ENCODE assay signal across 8 cellular contexts in the genomic region with DNA sequence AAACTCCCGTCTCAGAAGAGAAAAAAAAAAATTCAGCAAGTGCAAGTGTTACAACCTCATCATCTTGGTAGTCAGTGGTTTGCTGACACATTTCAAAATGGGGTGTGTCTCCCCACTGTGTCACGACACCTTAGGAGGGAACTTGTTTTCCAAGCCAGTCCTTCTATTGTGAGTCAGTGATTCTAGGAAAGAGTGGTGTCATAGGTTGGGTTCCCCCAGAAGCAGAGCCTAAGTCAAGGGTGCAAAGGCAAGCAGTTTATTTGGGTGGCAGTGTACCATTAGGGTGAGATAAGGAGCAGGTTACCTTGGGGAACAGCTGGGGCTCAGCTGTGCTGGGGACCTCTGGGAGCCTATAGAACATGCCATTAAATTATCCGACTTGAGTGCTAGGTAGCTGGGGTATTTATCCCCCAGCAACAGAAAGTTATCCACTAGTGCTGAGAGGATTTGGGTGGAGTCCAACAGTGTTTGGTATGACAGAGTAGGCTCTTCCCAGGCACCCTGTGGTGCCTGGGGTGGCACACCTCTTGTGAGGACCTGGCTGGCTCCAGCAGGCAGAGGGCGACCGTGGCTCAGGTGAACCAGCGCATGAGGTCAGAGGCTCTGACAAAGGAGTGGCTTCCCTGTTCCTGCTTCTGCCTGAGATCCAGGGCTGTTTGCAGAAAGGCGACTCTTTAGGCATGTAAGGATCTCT. TPM values are rescaled to one million over a fixed set of nuclear protein-coding genes. Genes with fewer than 3 reads are reported as not detected.
DNase-seq lines count a peak whose midpoint lies in the region; ATAC-seq, FAIRE-seq and TF ChIP-seq lines count a peak whose summit lies in the region.

No MANE protein-coding gene starts in this region.

- TF ChIP-seq CTCF in cardiac muscle cell (IDR thresholded peaks at IDR 0.05; ENCODE audit: low read depth, low read length), result no peak
- peak in 1 of 9 donors; percentile 8 for TF ChIP-seq CTCF in heart right ventricle (IDR thresholded peaks at IDR 0.05)

- DNase-seq in cardiac muscle cell (ENCODE audit: low read depth in 1 of 2, low spot score in 1 of 2) (peak in 1 of 2 donors; percentile 41), heart right ventricle (no peak), SW 1271 (lab: John Stamatoyannopoulos, UW) (peak; percentile 29 to 64), iPS-NIHi11 (ENCODE audit: low spot score) (peak; percentile 74), urothelium cell line (ENCODE audit: low spot score) (peak; percentile 73)
- DNase-seq in activated effector memory CD4-positive, alpha-beta T cell treated with anti-CD3 and anti-CD28 coated beads, Interleukin-2, amount 50 U/mL, for 16 hours, result no peak

- ATAC-seq in heart right ventricle, result no peak
- no peak for ATAC-seq in GM21528 (IDR thresholded peaks at IDR 0.05; ENCODE audit: low FRiP score, unreplicated experiment)
- no peak for ATAC-seq in HG03469 (IDR thresholded peaks at IDR 0.05; ENCODE audit: unreplicated experiment)

- no peak overlapping the region for H3K4me3 ChIP-seq in cardiac muscle cell
- no peak overlapping the region for H3K4me3 ChIP-seq in heart right ventricle

- no peaks in the 10 kb centered on the region for H3K27me3 ChIP-seq in cardiac muscle cell
- H3K27me3 ChIP-seq in heart right ventricle, result no peaks in the 10 kb centered on the region

- intact Hi-C loops in heart right ventricle (cut with DNase I), result loop anchor here in 3 of 10 donors (5.0 kb wide), 1 partner anchor 33 kb away; no protein-coding TSS in a partner anchor

- WGBS in heart right ventricle, 2 donors, result 79 to 82% methylated on average over 7 of the region's 7 CpGs

- H3K9me3 ChIP-seq in cardiac muscle cell (ENCODE audit: low read depth) (no peaks in the 10 kb centered on the region), heart right ventricle (no peaks in the 10 kb centered on the region)

- H3K4me1 ChIP-seq in cardiac muscle cell (ENCODE audit: low read depth) (peaks cover 27% of the 10 kb centered on the region), heart right ventricle (peaks cover 4 to 74% (median 47%) of the 10 kb centered on the region in 9 donors)

- FAIRE-seq in urothelium cell line (lab: Jason Lieb, UNC), result peak; percentile 95

- H3K27ac ChIP-seq in cardiac muscle cell (peak overlapping the region; percentile 42), heart right ventricle (peak overlapping the region in 1 of 10 donors; percentile 36)

- no peaks in the 10 kb centered on the region for H3K36me3 ChIP-seq in cardiac muscle cell
- H3K36me3 ChIP-seq in heart right ventricle, result no peaks in the 10 kb centered on the region

RNA-seq across cellular contexts. Expression of gene KIAA1671, which starts 41.7 kb away (rescaled TPM):
- total RNA-seq in cardiac muscle cell, result 18.7 and 37.3 TPM in 2 replicates
- 10.9 and 12.8 TPM in 2 replicates for polyA plus RNA-seq in cardiac muscle cell
- total RNA-seq in heart right ventricle, result 10 to 100 TPM in 9 of 10 donors, 1 to 10 TPM in 1; 8.9 to 26.2 (median 14.0) TPM
- polyA plus RNA-seq in heart right ventricle, result 1 to 10 TPM; 2.9 to 5.7 TPM

RNA-seq across cellular contexts. Expression of gene LHFPL7, which starts 47.7 kb away (rescaled TPM):
- not detected in 2 replicates for total RNA-seq in cardiac muscle cell
- not detected in 2 replicates for polyA plus RNA-seq in cardiac muscle cell
- not detected for total RNA-seq in heart right ventricle
- not detected for polyA plus RNA-seq in heart right ventricle

Comparison
In these comparisons a context has a peak if more than half of its experiments do, and no peak if none do; other contexts are left out.
1. DNase-seq: peak in SW 1271 (2 of 2), iPS-NIHi11 (single experiment) and urothelium cell line (single experiment); none in heart right ventricle (0 of 2) and activated effector memory CD4-positive, alpha-beta T cell treated with anti-CD3 and anti-CD28 coated beads, Interleukin-2, amount 50 U/mL, for 16 hours (single experiment).